ENCODE assay signal across 8 cellular contexts in genomic region chr9:129823934-129824601, GRCh38. TPM values are rescaled to one million over a fixed set of nuclear protein-coding genes. Genes with fewer than 3 reads are reported as not detected.
A peak's percentile ranks its signal among the peaks of the same experiment; 100 is the strongest.
DNase-seq lines count a peak whose midpoint lies in the region; ATAC-seq and TF ChIP-seq lines count a peak whose summit lies in the region.

A gene with protein sequence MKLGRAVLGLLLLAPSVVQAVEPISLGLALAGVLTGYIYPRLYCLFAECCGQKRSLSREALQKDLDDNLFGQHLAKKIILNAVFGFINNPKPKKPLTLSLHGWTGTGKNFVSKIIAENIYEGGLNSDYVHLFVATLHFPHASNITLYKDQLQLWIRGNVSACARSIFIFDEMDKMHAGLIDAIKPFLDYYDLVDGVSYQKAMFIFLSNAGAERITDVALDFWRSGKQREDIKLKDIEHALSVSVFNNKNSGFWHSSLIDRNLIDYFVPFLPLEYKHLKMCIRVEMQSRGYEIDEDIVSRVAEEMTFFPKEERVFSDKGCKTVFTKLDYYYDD (minus strand): TSS chr9:129824136. CDS start chr9:129824085, 51 bp downstream.

- H3K27me3 ChIP-seq in GM23248 (replicated peaks; ENCODE audit: insufficient read depth), result no peaks in the 10 kb centered on the region

- no peaks in the 10 kb centered on the region for H3K9me3 Mint-ChIP-seq in activated T-helper 2 cell treated with anti-CD3 and anti-CD28 coated beads, Interferon-gamma antibody, Interleukin-2, Interleukin-4, amounts not matched to agents 10 μg/mL and 5 μg/mL and 100 μg/mL, durations not matched to agents 14 hours and 24 hours and 36 hours
- H3K9me3 Mint-ChIP-seq in natural killer cell, result no peaks in the 10 kb centered on the region

- H3F3A ChIP-seq in GM23248 (ENCODE audit: insufficient read depth), result peaks cover 10% of the 10 kb centered on the region; the same call in 1 of the 2 replicates

- H3K4me1 ChIP-seq in GM23248 (ENCODE audit: insufficient read depth), result no peaks in the 10 kb centered on the region

- peak within 1 kb of the TSS; percentile 88 for H3K4me2 ChIP-seq in GM23248 (ENCODE audit: unreplicated experiment)

- DNase-seq in DMS79 treated with DMSO at 0.1 percent for 48 hours (lab: John Stamatoyannopoulos, UW), result peak; percentile 95
- DNase-seq in GM23248, result peak; percentile 97
- peak; percentile 94 for DNase-seq in LNCaP clone FGC (ENCODE audit: low read depth)
- DNase-seq in RWPE1 (ENCODE audit: low spot score), result peak; percentile 95
- DNase-seq in activated T-helper 2 cell treated with anti-CD3 and anti-CD28 coated beads, Interferon-gamma antibody, Interleukin-2, Interleukin-4, amounts not matched to agents 10 μg/mL and 5 μg/mL and 100 μg/mL, durations not matched to agents 14 hours and 24 hours and 36 hours (ENCODE audit: low spot score), result peak; percentile 91
- DNase-seq in fibroblast of peridontal ligament (ENCODE audit: extremely low read depth), result peak; percentile 95
- DNase-seq in natural killer cell, result peak; percentile 89
- DNase-seq in stimulated activated naive CD4-positive, alpha-beta T cell treated with Interleukin-2 at 50 U/mL for 16 hours (lab: John Stamatoyannopoulos, UW), result peak; percentile 93

- intact Hi-C loops in activated T-helper 2 cell treated with anti-CD3 and anti-CD28 coated beads, Interferon-gamma antibody, Interleukin-2, Interleukin-4, amounts not matched to agents 10 μg/mL and 5 μg/mL and 100 μg/mL, durations not matched to agents 14 hours and 24 hours and 36 hours (cut with micrococcal nuclease), result loop anchor here (1.0 kb wide), 2 partner anchors 11 to 21 kb away; partner anchors contain the start of genes C9orf78, TOR1B and USP20
- intact Hi-C loops in natural killer cell (cut with micrococcal nuclease), result loop anchor here (5.0 to 10.0 kb wide), 2 partner anchors 63 to 221 kb away; partner anchors contain the start of gene FNBP1

- H3K4me3 ChIP-seq in GM23248 (peak within 1 kb of the TSS; percentile 87), LNCaP clone FGC (ENCODE audit: low read depth, low read length) (peak within 1 kb of the TSS; percentile 61)

- 4 to 5% methylated on average over 47 of the region's 47 CpGs for WGBS in GM23248 (ENCODE audit: low coverage in 1 of 2, low lambda C conversion rate in 2 of 2, missing lambda C conversion rate in 2 of 2), 2 experiments

- POLR2A ChIA-PET in RWPE1 (lab: Yijun Ruan, JAX; ENCODE audit: low non-redundant PET), result no interaction called here

- in situ Hi-C loops in GM23248 (cut with MboI), result no loop called here

- no peak for TF ChIP-seq CTCF in LNCaP clone FGC (IDR thresholded peaks at IDR 0.05; ENCODE audit: control insufficient read depth, extremely low read depth, insufficient read depth)
- no peak for TF ChIP-seq CTCF in RWPE1 (conservative IDR thresholded peaks at IDR 0.05; ENCODE audit: low read depth)
- no peak for TF ChIP-seq CTCF in natural killer cell (IDR thresholded peaks at IDR 0.05)

- H3K27me3 Mint-ChIP-seq in activated T-helper 2 cell treated with anti-CD3 and anti-CD28 coated beads, Interferon-gamma antibody, Interleukin-2, Interleukin-4, amounts not matched to agents 10 μg/mL and 5 μg/mL and 100 μg/mL, durations not matched to agents 14 hours and 24 hours and 36 hours (ENCODE audit: low read depth), result no peaks in the 10 kb centered on the region
- H3K27me3 Mint-ChIP-seq in natural killer cell (ENCODE audit: low read depth in 2 of 2), result no peaks in the 10 kb centered on the region

- peaks cover 26% of the 10 kb centered on the region; the same call in 1 of the 2 replicates for H3K36me3 ChIP-seq in GM23248 (ENCODE audit: low read depth)

- H3K9me2 ChIP-seq in GM23248 (ENCODE audit: insufficient read depth), result no peaks in the 10 kb centered on the region

- H3K79me2 ChIP-seq in GM23248 (ENCODE audit: insufficient read depth), result peaks cover 39% of the 10 kb centered on the region

- H3K27ac ChIP-seq in GM23248 (peak within 1 kb of the TSS; percentile 56), RWPE1 (peak within 1 kb of the TSS; percentile 82)

- peak within 1 kb of the TSS; percentile 55 for H2AFZ ChIP-seq in GM23248

- H3K36me3 Mint-ChIP-seq in activated T-helper 2 cell treated with anti-CD3 and anti-CD28 coated beads, Interferon-gamma antibody, Interleukin-2, Interleukin-4, amounts not matched to agents 10 μg/mL and 5 μg/mL and 100 μg/mL, durations not matched to agents 14 hours and 24 hours and 36 hours (ENCODE audit: low read depth), result peaks cover 44% of the 10 kb centered on the region
- no peaks in the 10 kb centered on the region for H3K36me3 Mint-ChIP-seq in natural killer cell

- peak within 1 kb of the TSS; percentile 57 for H3K27ac Mint-ChIP-seq in activated T-helper 2 cell treated with anti-CD3 and anti-CD28 coated beads, Interferon-gamma antibody, Interleukin-2, Interleukin-4, amounts not matched to agents 10 μg/mL and 5 μg/mL and 100 μg/mL, durations not matched to agents 14 hours and 24 hours and 36 hours
- peak within 1 kb of the TSS; percentile 83 to 87 for H3K27ac Mint-ChIP-seq in natural killer cell

- peak within 1 kb of the TSS; percentile 83 for H3K4me3 Mint-ChIP-seq in activated T-helper 2 cell treated with anti-CD3 and anti-CD28 coated beads, Interferon-gamma antibody, Interleukin-2, Interleukin-4, amounts not matched to agents 10 μg/mL and 5 μg/mL and 100 μg/mL, durations not matched to agents 14 hours and 24 hours and 36 hours (ENCODE audit: low read depth)
- peak within 1 kb of the TSS; percentile 89 for H3K4me3 Mint-ChIP-seq in natural killer cell

- peaks cover 9% of the 10 kb centered on the region for H3K4me1 Mint-ChIP-seq in activated T-helper 2 cell treated with anti-CD3 and anti-CD28 coated beads, Interferon-gamma antibody, Interleukin-2, Interleukin-4, amounts not matched to agents 10 μg/mL and 5 μg/mL and 100 μg/mL, durations not matched to agents 14 hours and 24 hours and 36 hours (ENCODE audit: low read depth)
- peaks cover 12 to 13% of the 10 kb centered on the region in 2 donors for H3K4me1 Mint-ChIP-seq in natural killer cell

- ATAC-seq in natural killer cell, result peak; percentile 90 to 96 (median 91)

- CTCF ChIA-PET in RWPE1 (lab: Yijun Ruan, JAX), result no interaction called here

- no peaks in the 10 kb centered on the region for H4K20me1 ChIP-seq in GM23248 (ENCODE audit: insufficient read depth)

- H3K9me3 ChIP-seq in GM23248 (ENCODE audit: low read depth), result no peaks in the 10 kb centered on the region

- peak within 1 kb of the TSS; percentile 94 for H3K9ac ChIP-seq in GM23248

RNA-seq across cellular contexts. Expression of the gene that starts here (rescaled TPM):
- 63.6 and 73.6 TPM in 2 replicates for total RNA-seq in GM23248 (2014; rRNA removed; shearing (Covaris generic))
- polyA plus RNA-seq in GM23248 (2016; fragmentation: Nextera tagmentation; extraction: Ambion mirVana), result 101 and 102 TPM in 2 replicates
- total RNA-seq in activated T-helper 2 cell treated with anti-CD3 and anti-CD28 coated beads, Interferon-gamma antibody, Interleukin-2, Interleukin-4, amounts not matched to agents 10 μg/mL and 5 μg/mL and 100 μg/mL, durations not matched to agents 14 hours and 24 hours and 36 hours, result 52.5 and 55.8 TPM in 2 replicates
- 10 to 100 TPM; 26.1 to 36.4 (median 34.8) TPM for total RNA-seq in natural killer cell

Comparison
In these comparisons a context has a peak if more than half of its experiments do, and no peak if none do; other contexts are left out.
1. Peak in every context shown above with its lines: DNase-seq, ATAC-seq, H3K4me3 ChIP-seq and H3K27ac ChIP-seq.